ENCODE assay signal across 33 cellular contexts in genomic region chr7:113122657-113123252, GRCh38. TPM values are rescaled to one million over a fixed set of nuclear protein-coding genes. Genes with fewer than 3 reads are reported as not detected.
DNase-seq lines count a peak whose midpoint lies in the region; ATAC-seq, FAIRE-seq and TF ChIP-seq lines count a peak whose summit lies in the region.
"Had no signal": no experiment of that assay in that cellular context is flagged by ENCODE, and none has a peak within 500 bp of the region (broad histone marks: within the 10 kb centered on the region; RNA-seq: fewer than 3 reads in every experiment).

No MANE protein-coding gene starts in this region.

- FAIRE-seq in islet of Langerhans (lab: Jason Lieb, UNC) (peak; percentile 13), small intestine (lab: Jason Lieb, UNC) (no peak)
- FAIRE-seq: endothelial cell of umbilical vein, H54 had no signal

- TF ChIP-seq CTCF in natural killer cell (IDR thresholded peaks at IDR 0.05) (no peak), chondrocyte (IDR thresholded peaks at IDR 0.05) (no peak)
- TF ChIP-seq CTCF in CD4-positive, alpha-beta T cell (IDR thresholded peaks at IDR 0.05), result no peak

- no peaks in the 10 kb centered on the region for H3K36me3 Mint-ChIP-seq in natural killer cell treated with Interleukin-12 subunit alpha and Interleukin-12 subunit beta and Interleukin-15 and Interleukin-18, amount 100 ng/mL, for 72 hours
- H3K36me3 Mint-ChIP-seq in natural killer cell (no peaks in the 10 kb centered on the region), chondrocyte (ENCODE audit: low read depth) (peaks cover 2% of the 10 kb centered on the region)
- peaks cover 7% of the 10 kb centered on the region for H3K36me3 Mint-ChIP-seq in CD4-positive, alpha-beta T cell (ENCODE audit: low read depth)
- H3K36me3 Mint-ChIP-seq: naive B cell had no signal

- H3K27ac Mint-ChIP-seq in natural killer cell treated with Interleukin-12 subunit alpha and Interleukin-12 subunit beta and Interleukin-15 and Interleukin-18, amount 100 ng/mL, for 72 hours, result peak overlapping the region in 1 of 2 donors; percentile 66
- no peak overlapping the region for H3K27ac Mint-ChIP-seq in natural killer cell
- H3K27ac Mint-ChIP-seq in chondrocyte (ENCODE audit: unreplicated experiment), result no peak overlapping the region
- H3K27ac Mint-ChIP-seq in CD4-positive, alpha-beta T cell, result no peak overlapping the region
- H3K27ac Mint-ChIP-seq: activated naive CD8-positive, alpha-beta T cell had no signal

- H3K9me3 Mint-ChIP-seq in natural killer cell treated with Interleukin-12 subunit alpha and Interleukin-12 subunit beta and Interleukin-15 and Interleukin-18, amount 100 ng/mL, for 72 hours, result no peaks in the 10 kb centered on the region
- H3K9me3 Mint-ChIP-seq in natural killer cell (no peaks in the 10 kb centered on the region), chondrocyte (ENCODE audit: low read depth) (no peaks in the 10 kb centered on the region)
- no peaks in the 10 kb centered on the region for H3K9me3 Mint-ChIP-seq in CD4-positive, alpha-beta T cell
- H3K9me3 Mint-ChIP-seq: naive B cell had no signal

- H3K27me3 Mint-ChIP-seq in natural killer cell treated with Interleukin-12 subunit alpha and Interleukin-12 subunit beta and Interleukin-15 and Interleukin-18, amount 100 ng/mL, for 72 hours, result peaks cover 0 to 16% of the 10 kb centered on the region in 2 donors
- H3K27me3 Mint-ChIP-seq in natural killer cell (ENCODE audit: low read depth in 2 of 2), result peaks cover 18 to 29% of the 10 kb centered on the region in 2 donors
- H3K27me3 Mint-ChIP-seq in chondrocyte (ENCODE audit: low read depth), result peaks cover 6% of the 10 kb centered on the region
- peaks cover 8% of the 10 kb centered on the region for H3K27me3 Mint-ChIP-seq in CD4-positive, alpha-beta T cell

- no peak overlapping the region for H3K27ac ChIP-seq in CD4-positive, alpha-beta T cell (ENCODE audit: low read depth, low read length)
- H3K27ac ChIP-seq in small intestine (ENCODE audit: low read depth in 1 of 2, low read length in 1 of 2), result no peak overlapping the region
- H3K27ac ChIP-seq: 22Rv1, breast epithelium, gastrocnemius medialis, psoas muscle had no signal

- H3K36me3 ChIP-seq in small intestine (ENCODE audit: control insufficient read depth in 2 of 2, insufficient read depth in 2 of 2, low read length in 2 of 2), result no peaks in the 10 kb centered on the region
- H3K36me3 ChIP-seq: breast epithelium, gastrocnemius medialis, MG63 had no signal

- peak overlapping the region; percentile 4 for H3K4me3 Mint-ChIP-seq in natural killer cell treated with Interleukin-12 subunit alpha and Interleukin-12 subunit beta and Interleukin-15 and Interleukin-18, amount 100 ng/mL, for 72 hours
- no peak overlapping the region for H3K4me3 Mint-ChIP-seq in natural killer cell
- H3K4me3 Mint-ChIP-seq in chondrocyte (ENCODE audit: unreplicated experiment), result no peak overlapping the region
- no peak overlapping the region for H3K4me3 Mint-ChIP-seq in CD4-positive, alpha-beta T cell
- H3K4me3 Mint-ChIP-seq: activated naive CD8-positive, alpha-beta T cell; naive B cell had no signal

- H3K27me3 ChIP-seq in CD4-positive, alpha-beta T cell (ENCODE audit: control insufficient read depth, insufficient read depth, low read length), result no peaks in the 10 kb centered on the region
- peaks cover 0 to 2% of the 10 kb centered on the region in 2 donors for H3K27me3 ChIP-seq in small intestine (ENCODE audit: control insufficient read depth in 2 of 2, insufficient read depth in 2 of 2, low read length in 2 of 2)
- H3K27me3 ChIP-seq: breast epithelium, gastrocnemius medialis, MG63 had no signal

- intact Hi-C loops in natural killer cell (cut with micrococcal nuclease), result no loop called here
- intact Hi-C loops in CD4-positive, alpha-beta T cell (cut with DNase I, micrococcal nuclease), result no loop called here

- ATAC-seq in natural killer cell treated with Interleukin-12 subunit alpha and Interleukin-12 subunit beta and Interleukin-15 and Interleukin-18, amount 100 ng/mL, for 72 hours, result peak; percentile 61 to 79
- ATAC-seq in natural killer cell, result no peak
- no peak for ATAC-seq in CD4-positive, alpha-beta T cell (ENCODE audit: poor library complexity)
- ATAC-seq: gastrocnemius medialis, psoas muscle, sciatic nerve had no signal

- POLR2A ChIA-PET in CD4-positive, alpha-beta T cell (lab: Charles Lee), result no interaction called here

- CTCF ChIA-PET in CD4-positive, alpha-beta T cell (lab: Charles Lee), result no interaction called here

- H3K4me1 Mint-ChIP-seq in natural killer cell treated with Interleukin-12 subunit alpha and Interleukin-12 subunit beta and Interleukin-15 and Interleukin-18, amount 100 ng/mL, for 72 hours (ENCODE audit: low read depth in 2 of 2), result peaks cover 9% of the 10 kb centered on the region in 2 donors
- H3K4me1 Mint-ChIP-seq in natural killer cell, result peaks cover 10 to 12% of the 10 kb centered on the region in 2 donors
- H3K4me1 Mint-ChIP-seq in chondrocyte (ENCODE audit: low read depth), result peaks cover 9% of the 10 kb centered on the region
- H3K4me1 Mint-ChIP-seq in CD4-positive, alpha-beta T cell (ENCODE audit: low read depth), result peaks cover 15% of the 10 kb centered on the region

- H3K9me3 ChIP-seq in CD4-positive, alpha-beta T cell (ENCODE audit: control insufficient read depth, low read length), result no peaks in the 10 kb centered on the region
- no peaks in the 10 kb centered on the region for H3K9me3 ChIP-seq in small intestine (ENCODE audit: control insufficient read depth, low read depth)
- H3K9me3 ChIP-seq: breast epithelium, Caco-2, gastrocnemius medialis, MG63, psoas muscle had no signal

- H3K4me3 ChIP-seq in small intestine (ENCODE audit: low read depth in 1 of 2, low read length in 2 of 2), result no peak overlapping the region
- H3K4me3 ChIP-seq: breast epithelium, gastrocnemius medialis, MG63, psoas muscle had no signal

- H3K4me1 ChIP-seq in small intestine (ENCODE audit: control insufficient read depth in 2 of 2, insufficient read depth in 1 of 2, low read depth in 1 of 2, low read length in 1 of 2), result peaks cover 0 to under 1% of the 10 kb centered on the region in 2 donors
- H3K4me1 ChIP-seq: breast epithelium had no signal

- DNase-seq in DMS 273 (lab: John Stamatoyannopoulos, UW; ENCODE audit: unreplicated experiment) (peak; percentile 29), DMS 273 treated with DMSO at 0.1 percent for 48 hours (lab: John Stamatoyannopoulos, UW) (no peak), natural killer cell (no peak), chondrocyte (ENCODE audit: low spot score) (no peak), small intestine (no peak)
- DNase-seq in natural killer cell treated with Interleukin-12 subunit alpha and Interleukin-12 subunit beta and Interleukin-15 and Interleukin-18, amount 100 ng/mL, for 72 hours (ENCODE audit: low spot score), result no peak
- no peak for DNase-seq in CD4-positive, alpha-beta T cell
- DNase-seq: activated CD8-positive, alpha-beta memory T cell treated with anti-CD3 and anti-CD28 coated beads for 24 hours; C1 segment of cervical spinal cord; Caco-2; DND-41; gastrocnemius medialis; KBM-7; kidney glomerular epithelial cell; MG63; midbrain; naive B cell; NCI-H1105 treated with DMSO at 0.1 percent for 48 hours; NCI-H1930; NCI-H526 treated with DMSO at 0.1 percent for 48 hours; psoas muscle; SHP77 treated with DMSO at 0.1 percent for 48 hours; stimulated activated CD4-positive, alpha-beta T cell treated with anti-CD3 and anti-CD28 coated beads, Interleukin-12 subunit alpha, Interleukin-12 subunit beta, amount 100 ng/mL, for 4 hours; stimulated activated CD4-positive, alpha-beta T cell treated with anti-CD3 and anti-CD28 coated beads, Interleukin-2, amount 100 ng/mL, for 48 hours; substantia nigra; trophoblast cell had no signal

RNA-seq across cellular contexts. Expression of gene SMIM30, which starts 4.4 kb away (rescaled TPM):
- total RNA-seq in natural killer cell treated with Interleukin-12 subunit alpha and Interleukin-12 subunit beta and Interleukin-15 and Interleukin-18, amount 100 ng/mL, for 72 hours, result 10 to 100 TPM; 26.3 to 32.4 TPM
- total RNA-seq in natural killer cell (1 to 10 TPM; 5.5 to 7.6 (median 6.6) TPM), chondrocyte (33.6 to 48.5 TPM (median 37.0 TPM) in 3 replicates)
- 1 to 10 TPM; 2.7 to 3.5 TPM for total RNA-seq in CD4-positive, alpha-beta T cell
- polyA plus RNA-seq in small intestine, result 10 to 100 TPM; 48.9 to 76.5 (median 55.1) TPM

RNA-seq across cellular contexts. Expression of gene GPR85, which starts 36.1 kb away (rescaled TPM):
- total RNA-seq in natural killer cell treated with Interleukin-12 subunit alpha and Interleukin-12 subunit beta and Interleukin-15 and Interleukin-18, amount 100 ng/mL, for 72 hours, result under 1 TPM in 1 of 2 donors, not detected in 1; 0.08 TPM
- total RNA-seq in natural killer cell (not detected), chondrocyte (0.40 to 0.90 TPM (median 0.63 TPM) in 3 replicates)
- not detected for total RNA-seq in CD4-positive, alpha-beta T cell
- under 1 TPM in 2 of 3 donors, not detected in 1; under 0.01 to 0.67 TPM for polyA plus RNA-seq in small intestine
- total RNA-seq: Caco-2 had no signal

Comparison
In these comparisons a context has a peak if more than half of its experiments do, and no peak if none do; other contexts are left out.
1. ATAC-seq: peak in natural killer cell treated with Interleukin-12 subunit alpha and Interleukin-12 subunit beta and Interleukin-15 and Interleukin-18, amount 100 ng/mL, for 72 hours (2 of 2); none in natural killer cell (0 of 3) and CD4-positive, alpha-beta T cell (single experiment).